Comparison of ENCODE assay signal across 8 cellular contexts in genomic region chr15:40857601-40858351, GRCh38. TPM values are rescaled to one million over a fixed set of nuclear protein-coding genes. Genes with fewer than 3 reads are reported as not detected.
DNase-seq lines count a peak whose midpoint lies in the region; ATAC-seq and TF ChIP-seq lines count a peak whose summit lies in the region.

No MANE protein-coding gene starts in this region.

- H3K27ac ChIP-seq in coronary artery (no peak overlapping the region), right lobe of liver (no peak overlapping the region)

- H3K27me3 ChIP-seq in right lobe of liver = no peaks in the 10 kb centered on the region

- no peak overlapping the region for H3K4me3 ChIP-seq in coronary artery
- no peak overlapping the region for H3K4me3 ChIP-seq in right lobe of liver

- no peaks in the 10 kb centered on the region for H3K36me3 ChIP-seq in right lobe of liver

- peak; percentile 96 for TF ChIP-seq CTCF in coronary artery (IDR thresholded peaks at IDR 0.05)
- peak; percentile 89 to 92 (median 91) for TF ChIP-seq CTCF in right lobe of liver (IDR thresholded peaks at IDR 0.05)

- ATAC-seq in HG02852 (IDR thresholded peaks at IDR 0.05; ENCODE audit: unreplicated experiment) = peak; percentile 65
- peak; percentile 87 to 94 (median 91) for ATAC-seq in right lobe of liver
- no peak for ATAC-seq in GM18873 (IDR thresholded peaks at IDR 0.05; ENCODE audit: low FRiP score, unreplicated experiment)

- TF ChIP-seq POLR2A in right lobe of liver (IDR thresholded peaks at IDR 0.05) = no peak

- intact Hi-C loops in right lobe of liver (cut with DNase I) = loop anchor here in 1 of 2 donors (5.0 kb wide), 1 partner anchor 35 kb away; the partner anchor contains the start of gene VPS18

- 29% methylated on average over 8 of the region's 15 CpGs for WGBS in right lobe of liver (ENCODE audit: insufficient coverage, low coverage, low lambda C conversion rate, missing lambda C conversion rate)

- peak; percentile 94 for DNase-seq in GM03348 (ENCODE audit: low spot score)
- DNase-seq in NCI-H510A treated with DMSO at 0.1 percent for 48 hours (lab: John Stamatoyannopoulos, UW) = peak; percentile 32
- peak; percentile 88 for DNase-seq in activated CD4-positive, alpha-beta T cell treated with anti-CD3 and anti-CD28 coated beads for 48 hours
- no peak for DNase-seq in coronary artery (ENCODE audit: low spot score)
- peak; percentile 65 to 75 (median 73) for DNase-seq in right lobe of liver
- DNase-seq in stimulated activated CD4-positive, alpha-beta T cell treated with anti-CD3 and anti-CD28 coated beads, TNF-alpha, amount 100 ng/mL, for 24 hours (ENCODE audit: low read depth in 3 of 3) = peak; percentile 62 to 76 (median 65)

- no peaks in the 10 kb centered on the region for H3K4me1 ChIP-seq in right lobe of liver

- H3K9me3 ChIP-seq in right lobe of liver = no peaks in the 10 kb centered on the region

RNA-seq across cellular contexts. Expression of gene SPINT1, which starts 13.9 kb away (rescaled TPM):
- total RNA-seq in right lobe of liver = 1 to 10 TPM; 1.1 to 7.9 (median 3.0) TPM

RNA-seq across cellular contexts. Expression of gene RHOV, which starts 16.3 kb away (rescaled TPM):
- not detected for total RNA-seq in right lobe of liver

RNA-seq across cellular contexts. Expression of gene PPP1R14D, which starts 29.3 kb away (rescaled TPM):
- not detected for total RNA-seq in right lobe of liver

RNA-seq across cellular contexts. Expression of gene VPS18, which starts 36.5 kb away (rescaled TPM):
- 10 to 100 TPM in 5 of 6 experiments, 1 to 10 TPM in 1; 8.4 to 24.7 (median 12.9) TPM for total RNA-seq in right lobe of liver

RNA-seq across cellular contexts. Expression of gene DNAJC17, which starts 50.5 kb away (rescaled TPM):
- 10 to 100 TPM in 5 of 6 experiments, 1 to 10 TPM in 1; 7.8 to 23.7 (median 17.7) TPM for total RNA-seq in right lobe of liver
